In the genomic region with DNA sequence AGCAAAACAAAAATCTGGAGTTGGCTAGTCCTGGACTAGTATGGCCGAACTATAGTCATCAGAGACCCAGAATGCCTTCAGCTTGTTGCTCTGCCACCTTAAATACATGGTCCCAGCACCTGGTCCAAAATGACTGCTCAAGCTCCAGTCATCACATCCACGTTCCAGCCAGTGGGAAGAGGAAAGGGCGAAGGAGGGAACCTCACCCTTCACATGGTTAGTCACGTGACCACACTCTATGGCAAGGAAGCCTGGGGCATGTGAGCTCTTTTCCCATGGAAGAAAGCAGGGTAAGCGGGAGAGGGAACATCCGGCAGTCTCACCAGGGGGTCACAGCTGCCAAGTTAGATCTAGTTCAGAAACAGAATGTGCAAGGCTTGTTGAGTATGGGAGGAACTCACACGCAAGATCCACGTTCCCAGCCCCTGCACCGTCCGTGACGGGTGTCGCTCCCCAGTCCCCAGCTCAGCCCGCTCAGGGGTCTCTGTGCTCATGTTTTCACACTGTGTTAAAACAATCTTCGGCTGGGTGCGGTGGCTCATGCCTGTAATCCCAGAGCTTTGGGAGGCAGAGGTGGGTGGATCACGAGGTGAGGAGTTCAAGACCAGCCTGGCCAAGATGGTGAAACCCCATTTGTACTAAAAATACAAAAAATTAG, we compare ENCODE assay signal across 2 cellular contexts.
TF ChIP-seq lines count a peak whose summit lies in the region.

No MANE protein-coding gene starts in this region.

TF ChIP-seq in IMR-90, 13 proteins besides CTCF, POLR2A, EP300 and RAD21:
- TF ChIP-seq, protein P1, sequence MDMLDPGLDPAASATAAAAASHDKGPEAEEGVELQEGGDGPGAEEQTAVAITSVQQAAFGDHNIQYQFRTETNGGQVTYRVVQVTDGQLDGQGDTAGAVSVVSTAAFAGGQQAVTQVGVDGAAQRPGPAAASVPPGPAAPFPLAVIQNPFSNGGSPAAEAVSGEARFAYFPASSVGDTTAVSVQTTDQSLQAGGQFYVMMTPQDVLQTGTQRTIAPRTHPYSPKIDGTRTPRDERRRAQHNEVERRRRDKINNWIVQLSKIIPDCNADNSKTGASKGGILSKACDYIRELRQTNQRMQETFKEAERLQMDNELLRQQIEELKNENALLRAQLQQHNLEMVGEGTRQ (IDR thresholded peaks at IDR 0.05; ENCODE audit: low read depth, low read length) = peak; percentile 71
- TF ChIP-seq MXI1 (IDR thresholded peaks at IDR 0.05; ENCODE audit: borderline replicate concordance, low read depth, low read length) = no peak

TF ChIP-seq in GM12878, 131 proteins besides CTCF, POLR2A, EP300 and RAD21:
- TF ChIP-seq YY1 (IDR thresholded peaks at IDR 0.05; ENCODE audit: low read depth, low read length) = no peak
- peak in 1 of 2 experiments; percentile 64; a peak in 2 of 4 replicates for TF ChIP-seq BHLHE40 (IDR thresholded peaks at IDR 0.05; ENCODE audit: borderline replicate concordance in 1 of 2, low read depth in 2 of 2, low read length in 1 of 2)
- TF ChIP-seq RAD51 (IDR thresholded peaks at IDR 0.05) = peak; percentile 72; the same call in 1 of the 2 replicates
- TF ChIP-seq, protein P2, sequence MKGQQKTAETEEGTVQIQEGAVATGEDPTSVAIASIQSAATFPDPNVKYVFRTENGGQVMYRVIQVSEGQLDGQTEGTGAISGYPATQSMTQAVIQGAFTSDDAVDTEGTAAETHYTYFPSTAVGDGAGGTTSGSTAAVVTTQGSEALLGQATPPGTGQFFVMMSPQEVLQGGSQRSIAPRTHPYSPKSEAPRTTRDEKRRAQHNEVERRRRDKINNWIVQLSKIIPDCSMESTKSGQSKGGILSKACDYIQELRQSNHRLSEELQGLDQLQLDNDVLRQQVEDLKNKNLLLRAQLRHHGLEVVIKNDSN (IDR thresholded peaks at IDR 0.05; ENCODE audit: borderline replicate concordance, extremely low read length, insufficient read depth, low read depth, low read length) = peak; percentile 60
- no peak for TF ChIP-seq HDAC2 (IDR thresholded peaks at IDR 0.05)
- TF ChIP-seq, protein P3, sequence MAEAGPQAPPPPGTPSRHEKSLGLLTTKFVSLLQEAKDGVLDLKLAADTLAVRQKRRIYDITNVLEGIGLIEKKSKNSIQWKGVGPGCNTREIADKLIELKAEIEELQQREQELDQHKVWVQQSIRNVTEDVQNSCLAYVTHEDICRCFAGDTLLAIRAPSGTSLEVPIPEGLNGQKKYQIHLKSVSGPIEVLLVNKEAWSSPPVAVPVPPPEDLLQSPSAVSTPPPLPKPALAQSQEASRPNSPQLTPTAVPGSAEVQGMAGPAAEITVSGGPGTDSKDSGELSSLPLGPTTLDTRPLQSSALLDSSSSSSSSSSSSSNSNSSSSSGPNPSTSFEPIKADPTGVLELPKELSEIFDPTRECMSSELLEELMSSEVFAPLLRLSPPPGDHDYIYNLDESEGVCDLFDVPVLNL (IDR thresholded peaks at IDR 0.05; ENCODE audit: low read depth, low read length) = no peak
- no peak for TF ChIP-seq ETV6 (conservative IDR thresholded peaks at IDR 0.05 in 1 of 2, IDR thresholded peaks at IDR 0.05 in 1 of 2; ENCODE audit: borderline replicate concordance in 1 of 2, low read depth in 1 of 2)
- TF ChIP-seq, protein P4, sequence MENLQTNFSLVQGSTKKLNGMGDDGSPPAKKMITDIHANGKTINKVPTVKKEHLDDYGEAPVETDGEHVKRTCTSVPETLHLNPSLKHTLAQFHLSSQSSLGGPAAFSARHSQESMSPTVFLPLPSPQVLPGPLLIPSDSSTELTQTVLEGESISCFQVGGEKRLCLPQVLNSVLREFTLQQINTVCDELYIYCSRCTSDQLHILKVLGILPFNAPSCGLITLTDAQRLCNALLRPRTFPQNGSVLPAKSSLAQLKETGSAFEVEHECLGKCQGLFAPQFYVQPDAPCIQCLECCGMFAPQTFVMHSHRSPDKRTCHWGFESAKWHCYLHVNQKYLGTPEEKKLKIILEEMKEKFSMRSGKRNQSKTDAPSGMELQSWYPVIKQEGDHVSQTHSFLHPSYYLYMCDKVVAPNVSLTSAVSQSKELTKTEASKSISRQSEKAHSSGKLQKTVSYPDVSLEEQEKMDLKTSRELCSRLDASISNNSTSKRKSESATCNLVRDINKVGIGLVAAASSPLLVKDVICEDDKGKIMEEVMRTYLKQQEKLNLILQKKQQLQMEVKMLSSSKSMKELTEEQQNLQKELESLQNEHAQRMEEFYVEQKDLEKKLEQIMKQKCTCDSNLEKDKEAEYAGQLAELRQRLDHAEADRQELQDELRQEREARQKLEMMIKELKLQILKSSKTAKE (IDR thresholded peaks at IDR 0.05; ENCODE audit: low read depth, poor library complexity, severe bottlenecking) = no peak
